35 cellular contexts compared by ENCODE assay signal in the genomic region with DNA sequence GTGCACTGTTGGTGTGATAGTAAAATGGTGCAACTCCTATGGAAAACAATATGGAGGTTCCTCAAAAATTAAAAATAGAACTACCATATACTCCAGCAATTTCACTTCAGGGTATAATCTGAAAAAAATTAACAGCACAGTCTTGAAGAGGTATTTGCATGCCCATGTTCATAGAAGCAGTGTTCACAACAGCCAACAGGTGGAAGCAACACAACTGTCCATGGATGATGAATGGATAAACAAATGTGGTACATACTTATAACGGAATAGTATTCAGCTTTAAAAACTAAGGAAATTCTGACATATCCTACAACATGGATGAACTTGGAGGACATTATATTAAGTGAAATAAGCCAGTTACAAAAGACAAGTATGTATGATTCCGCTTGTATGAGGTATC. TPM values are rescaled to one million over a fixed set of nuclear protein-coding genes. Genes with fewer than 3 reads are reported as not detected.
DNase-seq lines count a peak whose midpoint lies in the region; ATAC-seq, FAIRE-seq and TF ChIP-seq lines count a peak whose summit lies in the region.
"Had no signal": no experiment of that assay in that cellular context is flagged by ENCODE, and none has a peak within 500 bp of the region (broad histone marks: within the 10 kb centered on the region; RNA-seq: fewer than 3 reads in every experiment).

No MANE protein-coding gene starts in this region.

- BruUV-seq in PC-9 (replicated peaks; lab: Mats Ljungman, UMichigan) (no TSS peak), endothelial cell of umbilical vein (replicated peaks; lab: Mats Ljungman, UMichigan) (no TSS peak)

- no peak for ATAC-seq in natural killer cell
- no peak for ATAC-seq in natural killer cell treated with Interleukin-12 subunit alpha and Interleukin-12 subunit beta and Interleukin-15 and Interleukin-18, amount 100 ng/mL, for 72 hours
- ATAC-seq in GM21381 (IDR thresholded peaks at IDR 0.05; ENCODE audit: unreplicated experiment) = no peak
- ATAC-seq in GM18870 (IDR thresholded peaks at IDR 0.05; ENCODE audit: unreplicated experiment) = no peak
- ATAC-seq: esophagus mucosa, heart right ventricle, right cardiac atrium, WTC11 had no signal

- H3K9me3 ChIP-seq in PC-9 (ENCODE audit: insufficient read depth, low read depth) (0 out of 2 replicates have a peak, but pooled peaks cover 3% of the 10 kb centered on the region), endothelial cell of umbilical vein (replicated peaks; ENCODE audit: control insufficient read depth, insufficient read depth, low read length) (no peaks in the 10 kb centered on the region)
- H3K9me3 ChIP-seq: colonic mucosa, SJSA1, testis had no signal

- H3K36me3 ChIP-seq in PC-9 (ENCODE audit: low read depth) = no peaks in the 10 kb centered on the region
- no peaks in the 10 kb centered on the region for H3K36me3 ChIP-seq in endothelial cell of umbilical vein (ENCODE audit: control insufficient read depth in 2 of 2, extremely low read depth in 1 of 2, insufficient read depth in 2 of 2, low read length in 2 of 2)
- H3K36me3 ChIP-seq: colonic mucosa, heart right ventricle, SJSA1, spleen had no signal

- H3K27me3 ChIP-seq in PC-9 (ENCODE audit: insufficient read depth, low read depth) (no peaks in the 10 kb centered on the region), endothelial cell of umbilical vein (ENCODE audit: control insufficient read depth in 2 of 2, insufficient read depth in 2 of 2, low read length in 2 of 2) (peaks cover 0 to 4% of the 10 kb centered on the region in 2 experiments)
- H3K27me3 ChIP-seq: colonic mucosa, heart right ventricle, SJSA1, testis had no signal

- peak; percentile 48 for FAIRE-seq in endothelial cell of umbilical vein (lab: Jason Lieb, UNC)
- FAIRE-seq: A204.1, HTR-8/SVneo, kidney had no signal

- dilution Hi-C loops in endothelial cell of umbilical vein (cut with MboI; ENCODE audit: extremely low pct_ligation_motif_present, low sequenced_read_pairs) = no loop called here

- POLR2A ChIA-PET in PC-9 (lab: Charles Lee; ENCODE audit: unreplicated experiment) (no interaction called here), endothelial cell of umbilical vein (lab: Charles Lee) (no interaction called here)

- no peak for DNase-seq in natural killer cell
- DNase-seq in natural killer cell treated with Interleukin-12 subunit alpha and Interleukin-12 subunit beta and Interleukin-15 and Interleukin-18, amount 100 ng/mL, for 72 hours (ENCODE audit: low spot score) = no peak
- no peak for DNase-seq in PC-9
- DNase-seq in endothelial cell of umbilical vein (ENCODE audit: low read depth, low spot score) = no peak
- DNase-seq in HFFc6 = no peak
- DNase-seq in T-helper 2 cell treated with Interferon-gamma antibody and Interleukin-4, amounts not matched to agents 5 μg/mL and 100 μg/mL, for 36 hours (ENCODE audit: low spot score) = no peak
- DNase-seq: activated CD4-positive, alpha-beta T cell treated with anti-CD3 and anti-CD28 coated beads, Interleukin-2, amount 50 U/mL, for 1 hour; activated gamma-delta T cell; activated naive CD8-positive, alpha-beta T cell treated with anti-CD3 and anti-CD28 coated beads for 36 hours; activated T-cell treated with anti-CD3 and anti-CD28 coated beads, Interleukin-2, amount 50 U/mL, for 1 hour; aorta; CD4-positive, alpha-beta T cell; colonic mucosa; effector CD8-positive, alpha-beta T cell; foreskin melanocyte; heart right ventricle; KBM-7; kidney; naive B cell; NCI-H1436; NCI-H2081; NCI-H2227 treated with DMSO at 0.1 percent for 48 hours; right cardiac atrium; spleen; stimulated activated CD8-positive, alpha-beta memory T cell treated with anti-CD3 and anti-CD28 coated beads, Interleukin-4, amount 100 ng/mL, for 48 hours; testis had no signal

- no peaks in the 10 kb centered on the region for H3K9me1 ChIP-seq in endothelial cell of umbilical vein (replicated peaks; ENCODE audit: control insufficient read depth, extremely low read depth, insufficient read depth, low read length)

- no peaks in the 10 kb centered on the region for H3F3A ChIP-seq in PC-9 (ENCODE audit: insufficient read depth, low read depth)

- CTCF ChIA-PET in PC-9 (lab: Charles Lee) (no interaction called here), endothelial cell of umbilical vein (lab: Charles Lee) (interaction anchor here (1.2 kb wide), 1 partner anchor 132 kb away, joined by 4 read pairs; no protein-coding TSS in a partner anchor)

- H3K79me2 ChIP-seq in PC-9 (ENCODE audit: low read depth) (no peaks in the 10 kb centered on the region), endothelial cell of umbilical vein (ENCODE audit: control insufficient read depth, insufficient read depth, low read length) (no peaks in the 10 kb centered on the region)

- peak; percentile 13 for TF ChIP-seq CTCF in natural killer cell (IDR thresholded peaks at IDR 0.05)
- TF ChIP-seq CTCF in PC-9 (conservative IDR thresholded peaks at IDR 0.05) = peak; percentile 32; the same call in 1 of the 2 replicates
- no peak for TF ChIP-seq CTCF in endothelial cell of umbilical vein (IDR thresholded peaks at IDR 0.05; ENCODE audit: extremely low read depth in 1 of 2, insufficient read depth in 1 of 2, low read depth in 1 of 2, low read length in 2 of 2)
- no peak for TF ChIP-seq CTCF in HFFc6 (IDR thresholded peaks at IDR 0.05)

- H3K4me1 Mint-ChIP-seq in natural killer cell (no peaks in the 10 kb centered on the region), HFFc6 (ENCODE audit: low read depth) (no peaks in the 10 kb centered on the region)
- H3K4me1 Mint-ChIP-seq in natural killer cell treated with Interleukin-12 subunit alpha and Interleukin-12 subunit beta and Interleukin-15 and Interleukin-18, amount 100 ng/mL, for 72 hours (ENCODE audit: low read depth in 2 of 2) = no peaks in the 10 kb centered on the region
- H3K4me1 Mint-ChIP-seq in T-helper 2 cell treated with Interferon-gamma antibody and Interleukin-4, amounts not matched to agents 5 μg/mL and 100 μg/mL, for 36 hours (ENCODE audit: low read depth) = no peaks in the 10 kb centered on the region
- H3K4me1 Mint-ChIP-seq: activated naive CD8-positive, alpha-beta T cell treated with anti-CD3 and anti-CD28 coated beads for 36 hours; naive B cell; WTC11 had no signal

- no peak overlapping the region for H3K9ac ChIP-seq in endothelial cell of umbilical vein (replicated peaks; ENCODE audit: extremely low read depth, insufficient read depth, low read length)

- intact Hi-C loops in natural killer cell (cut with micrococcal nuclease) = no loop called here
- intact Hi-C loops in PC-9 (cut with micrococcal nuclease; ENCODE audit: unreplicated experiment) = loop anchor here (10.0 kb wide), 1 partner anchor 134 kb away; no protein-coding TSS in a partner anchor
- intact Hi-C loops in endothelial cell of umbilical vein (cut with micrococcal nuclease) = loop anchor here (10.0 kb wide), 1 partner anchor 444 kb away; no protein-coding TSS in a partner anchor

- H3K27ac Mint-ChIP-seq in natural killer cell (no peak overlapping the region), HFFc6 (no peak overlapping the region)
- no peak overlapping the region for H3K27ac Mint-ChIP-seq in natural killer cell treated with Interleukin-12 subunit alpha and Interleukin-12 subunit beta and Interleukin-15 and Interleukin-18, amount 100 ng/mL, for 72 hours
- H3K27ac Mint-ChIP-seq in T-helper 2 cell treated with Interferon-gamma antibody and Interleukin-4, amounts not matched to agents 5 μg/mL and 100 μg/mL, for 36 hours = no peak overlapping the region
- H3K27ac Mint-ChIP-seq: activated naive CD8-positive, alpha-beta T cell treated with anti-CD3 and anti-CD28 coated beads for 36 hours; CD4-positive, alpha-beta T cell; mesothelial cell of epicardium; naive B cell; stimulated activated naive CD8-positive, alpha-beta T cell treated with anti-CD3 and anti-CD28 coated beads, Interleukin-15, Interleukin-2, amounts not matched to agents 100 ng/mL and 50 ng/mL, for 24 hours; WTC11 had no signal

- H3K36me3 Mint-ChIP-seq in natural killer cell (no peaks in the 10 kb centered on the region), HFFc6 (ENCODE audit: low read depth) (peaks cover 12% of the 10 kb centered on the region; the same call in 1 of the 2 replicates)
- peaks cover 6% of the 10 kb centered on the region for H3K36me3 Mint-ChIP-seq in natural killer cell treated with Interleukin-12 subunit alpha and Interleukin-12 subunit beta and Interleukin-15 and Interleukin-18, amount 100 ng/mL, for 72 hours
- no peaks in the 10 kb centered on the region for H3K36me3 Mint-ChIP-seq in T-helper 2 cell treated with Interferon-gamma antibody and Interleukin-4, amounts not matched to agents 5 μg/mL and 100 μg/mL, for 36 hours (ENCODE audit: low read depth)

- H3K9me2 ChIP-seq in PC-9 (ENCODE audit: insufficient read depth) = peaks cover 4% of the 10 kb centered on the region; the same call in 1 of the 2 replicates

- H3K27me3 Mint-ChIP-seq in natural killer cell (ENCODE audit: low read depth in 2 of 2) (peaks cover 20 to 30% of the 10 kb centered on the region in 2 donors), HFFc6 (ENCODE audit: insufficient read depth) (peaks cover 3% of the 10 kb centered on the region; the same call in 1 of the 2 replicates)
- H3K27me3 Mint-ChIP-seq in natural killer cell treated with Interleukin-12 subunit alpha and Interleukin-12 subunit beta and Interleukin-15 and Interleukin-18, amount 100 ng/mL, for 72 hours = peaks cover 19 to 47% of the 10 kb centered on the region in 2 donors
- H3K27me3 Mint-ChIP-seq in T-helper 2 cell treated with Interferon-gamma antibody and Interleukin-4, amounts not matched to agents 5 μg/mL and 100 μg/mL, for 36 hours (ENCODE audit: low read depth) = peaks cover 35% of the 10 kb centered on the region

- no peak overlapping the region for H3K4me3 Mint-ChIP-seq in natural killer cell
- no peak overlapping the region for H3K4me3 Mint-ChIP-seq in natural killer cell treated with Interleukin-12 subunit alpha and Interleukin-12 subunit beta and Interleukin-15 and Interleukin-18, amount 100 ng/mL, for 72 hours
- H3K4me3 Mint-ChIP-seq in HFFc6 = no peak overlapping the region
- no peak overlapping the region for H3K4me3 Mint-ChIP-seq in T-helper 2 cell treated with Interferon-gamma antibody and Interleukin-4, amounts not matched to agents 5 μg/mL and 100 μg/mL, for 36 hours
- H3K4me3 Mint-ChIP-seq: activated naive CD8-positive, alpha-beta T cell treated with anti-CD3 and anti-CD28 coated beads for 36 hours; CD4-positive, alpha-beta T cell; mesothelial cell of epicardium; naive B cell; stimulated activated naive CD8-positive, alpha-beta T cell treated with anti-CD3 and anti-CD28 coated beads, Interleukin-15, Interleukin-2, amounts not matched to agents 100 ng/mL and 50 ng/mL, for 24 hours; WTC11 had no signal

- TF ChIP-seq POLR2A in endothelial cell of umbilical vein (IDR thresholded peaks at IDR 0.05; ENCODE audit: low read depth, low read length) = no peak

- no peak overlapping the region for H3K4me2 ChIP-seq in PC-9
- no peak overlapping the region for H3K4me2 ChIP-seq in endothelial cell of umbilical vein (ENCODE audit: insufficient read depth, low read length)

- H3K27ac ChIP-seq in PC-9 = no peak overlapping the region
- no peak overlapping the region for H3K27ac ChIP-seq in endothelial cell of umbilical vein (ENCODE audit: insufficient read depth, low read depth, low read length)
- H3K27ac ChIP-seq: colonic mucosa, heart right ventricle, SJSA1, spleen, testis had no signal

- H3K4me3 ChIP-seq in PC-9 (no peak overlapping the region), endothelial cell of umbilical vein (replicated peaks in 1 of 3; ENCODE audit: insufficient read depth in 1 of 3, low read depth in 1 of 3, low read length in 3 of 3) (no peak overlapping the region)
- H3K4me3 ChIP-seq: colonic mucosa, heart right ventricle, SJSA1, spleen, testis had no signal

- H4K20me1 ChIP-seq in PC-9 (ENCODE audit: insufficient read depth) = no peaks in the 10 kb centered on the region
- H4K20me1 ChIP-seq in endothelial cell of umbilical vein (replicated peaks; ENCODE audit: control insufficient read depth, extremely low read depth, insufficient read depth, low read length) = no peaks in the 10 kb centered on the region

- H2AFZ ChIP-seq in PC-9 (no peak overlapping the region), endothelial cell of umbilical vein (ENCODE audit: low read depth, low read length) (no peak overlapping the region)

- H3K4me1 ChIP-seq in PC-9 (replicated peaks; ENCODE audit: insufficient read depth) = no peaks in the 10 kb centered on the region
- H3K4me1 ChIP-seq in endothelial cell of umbilical vein (ENCODE audit: control insufficient read depth, extremely low read depth, insufficient read depth, low read length) = no peaks in the 10 kb centered on the region
- H3K4me1 ChIP-seq: colonic mucosa, heart right ventricle, SJSA1, spleen, testis had no signal

- H3K9me3 Mint-ChIP-seq in natural killer cell = peaks cover 3 to 4% of the 10 kb centered on the region in 2 donors
- H3K9me3 Mint-ChIP-seq in natural killer cell treated with Interleukin-12 subunit alpha and Interleukin-12 subunit beta and Interleukin-15 and Interleukin-18, amount 100 ng/mL, for 72 hours = peaks cover 4% of the 10 kb centered on the region
- H3K9me3 Mint-ChIP-seq in HFFc6 = no peaks in the 10 kb centered on the region
- H3K9me3 Mint-ChIP-seq in T-helper 2 cell treated with Interferon-gamma antibody and Interleukin-4, amounts not matched to agents 5 μg/mL and 100 μg/mL, for 36 hours = peaks cover 5% of the 10 kb centered on the region
- H3K9me3 Mint-ChIP-seq: CD4-positive, alpha-beta T cell had no signal

RNA-seq across cellular contexts. Expression of a gene that starts 8.2 kb away (rescaled TPM):
- total RNA-seq in natural killer cell (1 to 10 TPM in 1 of 3 donors, under 1 TPM in 2; 0.21 to 4.4 (median 0.25) TPM), PC-9 (2021) (2.9 and 4.1 TPM in 2 replicates), endothelial cell of umbilical vein (4.9 and 11.7 TPM in 2 replicates)
- total RNA-seq in natural killer cell treated with Interleukin-12 subunit alpha and Interleukin-12 subunit beta and Interleukin-15 and Interleukin-18, amount 100 ng/mL, for 72 hours = 10 to 100 TPM in 1 of 2 donors, 1 to 10 TPM in 1; 2.5 to 21.3 TPM
- polyA plus RNA-seq in endothelial cell of umbilical vein = 1.7 and 2.1 TPM in 2 replicates
- 1.2 and 2.6 TPM in 2 replicates for polyA plus RNA-seq in endothelial cell of umbilical vein (2011; cell fraction: cytosol; rRNA removed)
- 8.4 and 8.7 TPM in 2 replicates for polyA plus RNA-seq in endothelial cell of umbilical vein (2011; cell fraction: nucleus; rRNA removed)
- 1.3 and 3.7 TPM in 2 replicates for polyA plus RNA-seq in endothelial cell of umbilical vein (2012)
- polyA minus RNA-seq in endothelial cell of umbilical vein = 4.2 and 4.8 TPM in 2 replicates
- 1.4 TPM for polyA minus RNA-seq in endothelial cell of umbilical vein (2011; cell fraction: cytosol; rRNA and poly(A)+ RNA removed)
- polyA minus RNA-seq in endothelial cell of umbilical vein (2011; cell fraction: nucleus; rRNA and poly(A)+ RNA removed) = 6.4 and 8.5 TPM in 2 replicates
- total RNA-seq in HFFc6 (2021; fragmentation: NEBNext Ultra II Directional; extraction: Animal tissue kit (Norgen Biotek cat#: 25700)) = 1 to 10 TPM; 5.1 to 8.4 (median 7.5) TPM
- total RNA-seq: CD4-positive, alpha-beta T cell had no signal

Comparison
In these comparisons a context has a peak if more than half of its experiments do, and no peak if none do; other contexts are left out.
1. CTCF ChIP-seq: peak in natural killer cell (single experiment) and PC-9 (single experiment); none in endothelial cell of umbilical vein (0 of 2) and HFFc6 (single experiment).